1 cellular context compared by ENCODE assay signal in genomic region chr16:56477096-56477878, GRCh38.
TF ChIP-seq lines count a peak whose summit lies in the region.

No MANE protein-coding gene starts in this region.

TF ChIP-seq in SK-N-SH treated with all-trans-retinoic acid at 6 μM for 48 hours, 23 proteins besides CTCF, POLR2A, EP300 and RAD21 (continued from another document):
- TF ChIP-seq, protein P1, sequence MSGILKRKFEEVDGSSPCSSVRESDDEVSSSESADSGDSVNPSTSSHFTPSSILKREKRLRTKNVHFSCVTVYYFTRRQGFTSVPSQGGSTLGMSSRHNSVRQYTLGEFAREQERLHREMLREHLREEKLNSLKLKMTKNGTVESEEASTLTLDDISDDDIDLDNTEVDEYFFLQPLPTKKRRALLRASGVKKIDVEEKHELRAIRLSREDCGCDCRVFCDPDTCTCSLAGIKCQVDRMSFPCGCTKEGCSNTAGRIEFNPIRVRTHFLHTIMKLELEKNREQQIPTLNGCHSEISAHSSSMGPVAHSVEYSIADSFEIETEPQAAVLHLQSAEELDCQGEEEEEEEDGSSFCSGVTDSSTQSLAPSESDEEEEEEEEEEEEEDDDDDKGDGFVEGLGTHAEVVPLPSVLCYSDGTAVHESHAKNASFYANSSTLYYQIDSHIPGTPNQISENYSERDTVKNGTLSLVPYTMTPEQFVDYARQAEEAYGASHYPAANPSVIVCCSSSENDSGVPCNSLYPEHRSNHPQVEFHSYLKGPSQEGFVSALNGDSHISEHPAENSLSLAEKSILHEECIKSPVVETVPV (CRISPR knock-in tag; IDR thresholded peaks at IDR 0.05) = no peak
- TF ChIP-seq, protein P2, sequence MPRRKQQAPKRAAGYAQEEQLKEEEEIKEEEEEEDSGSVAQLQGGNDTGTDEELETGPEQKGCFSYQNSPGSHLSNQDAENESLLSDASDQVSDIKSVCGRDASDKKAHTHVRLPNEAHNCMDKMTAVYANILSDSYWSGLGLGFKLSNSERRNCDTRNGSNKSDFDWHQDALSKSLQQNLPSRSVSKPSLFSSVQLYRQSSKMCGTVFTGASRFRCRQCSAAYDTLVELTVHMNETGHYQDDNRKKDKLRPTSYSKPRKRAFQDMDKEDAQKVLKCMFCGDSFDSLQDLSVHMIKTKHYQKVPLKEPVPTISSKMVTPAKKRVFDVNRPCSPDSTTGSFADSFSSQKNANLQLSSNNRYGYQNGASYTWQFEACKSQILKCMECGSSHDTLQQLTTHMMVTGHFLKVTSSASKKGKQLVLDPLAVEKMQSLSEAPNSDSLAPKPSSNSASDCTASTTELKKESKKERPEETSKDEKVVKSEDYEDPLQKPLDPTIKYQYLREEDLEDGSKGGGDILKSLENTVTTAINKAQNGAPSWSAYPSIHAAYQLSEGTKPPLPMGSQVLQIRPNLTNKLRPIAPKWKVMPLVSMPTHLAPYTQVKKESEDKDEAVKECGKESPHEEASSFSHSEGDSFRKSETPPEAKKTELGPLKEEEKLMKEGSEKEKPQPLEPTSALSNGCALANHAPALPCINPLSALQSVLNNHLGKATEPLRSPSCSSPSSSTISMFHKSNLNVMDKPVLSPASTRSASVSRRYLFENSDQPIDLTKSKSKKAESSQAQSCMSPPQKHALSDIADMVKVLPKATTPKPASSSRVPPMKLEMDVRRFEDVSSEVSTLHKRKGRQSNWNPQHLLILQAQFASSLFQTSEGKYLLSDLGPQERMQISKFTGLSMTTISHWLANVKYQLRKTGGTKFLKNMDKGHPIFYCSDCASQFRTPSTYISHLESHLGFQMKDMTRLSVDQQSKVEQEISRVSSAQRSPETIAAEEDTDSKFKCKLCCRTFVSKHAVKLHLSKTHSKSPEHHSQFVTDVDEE (CRISPR knock-in tag; IDR thresholded peaks at IDR 0.05) = no peak
- TF ChIP-seq PPARA (CRISPR knock-in tag; IDR thresholded peaks at IDR 0.05; ENCODE audit: borderline replicate concordance) (no peak), GLIS3 (CRISPR knock-in tag; IDR thresholded peaks at IDR 0.05) (no peak), RARB (CRISPR knock-in tag; IDR thresholded peaks at IDR 0.05) (no peak), ZNF8 (CRISPR knock-in tag; IDR thresholded peaks at IDR 0.05) (no peak)
- TF ChIP-seq, protein P3, sequence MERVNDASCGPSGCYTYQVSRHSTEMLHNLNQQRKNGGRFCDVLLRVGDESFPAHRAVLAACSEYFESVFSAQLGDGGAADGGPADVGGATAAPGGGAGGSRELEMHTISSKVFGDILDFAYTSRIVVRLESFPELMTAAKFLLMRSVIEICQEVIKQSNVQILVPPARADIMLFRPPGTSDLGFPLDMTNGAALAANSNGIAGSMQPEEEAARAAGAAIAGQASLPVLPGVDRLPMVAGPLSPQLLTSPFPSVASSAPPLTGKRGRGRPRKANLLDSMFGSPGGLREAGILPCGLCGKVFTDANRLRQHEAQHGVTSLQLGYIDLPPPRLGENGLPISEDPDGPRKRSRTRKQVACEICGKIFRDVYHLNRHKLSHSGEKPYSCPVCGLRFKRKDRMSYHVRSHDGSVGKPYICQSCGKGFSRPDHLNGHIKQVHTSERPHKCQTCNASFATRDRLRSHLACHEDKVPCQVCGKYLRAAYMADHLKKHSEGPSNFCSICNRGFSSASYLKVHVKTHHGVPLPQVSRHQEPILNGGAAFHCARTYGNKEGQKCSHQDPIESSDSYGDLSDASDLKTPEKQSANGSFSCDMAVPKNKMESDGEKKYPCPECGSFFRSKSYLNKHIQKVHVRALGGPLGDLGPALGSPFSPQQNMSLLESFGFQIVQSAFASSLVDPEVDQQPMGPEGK (CRISPR knock-in tag; IDR thresholded peaks at IDR 0.05; ENCODE audit: borderline replicate concordance) = no peak
